34 cellular contexts compared by ENCODE assay signal in the genomic region with DNA sequence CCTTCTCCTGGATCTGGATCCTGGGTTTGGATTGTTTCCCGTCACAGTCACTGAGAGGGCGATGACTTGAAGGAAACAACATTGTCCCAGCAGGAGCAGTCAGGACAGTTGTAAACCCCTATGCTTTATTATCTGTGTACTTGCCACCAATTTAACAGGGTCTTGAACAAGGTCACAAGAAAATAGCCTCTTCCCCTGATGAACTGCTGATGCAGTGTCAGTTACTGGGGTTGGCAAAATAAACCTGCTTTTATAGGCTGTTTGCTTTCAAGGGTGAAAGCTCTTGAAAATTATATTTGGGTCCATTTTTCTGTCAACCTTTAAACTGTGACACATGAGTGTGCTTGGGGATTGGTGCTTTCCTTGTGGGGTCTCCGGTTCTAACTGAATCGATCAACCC.
"Had no signal": no experiment of that assay in that cellular context is flagged by ENCODE, and none has a peak within 500 bp of the region (broad histone marks: within the 10 kb centered on the region; RNA-seq: fewer than 3 reads in every experiment).

No MANE protein-coding gene starts in this region.

- H3K9me3 ChIP-seq: ascending aorta had no signal

- H3K36me3 ChIP-seq: ascending aorta, breast epithelium had no signal

- H3K27me3 ChIP-seq: ascending aorta, breast epithelium had no signal

- H3K4me1 Mint-ChIP-seq: activated B cell treated with CpG ODN at 0.5 μM for 24 hours; activated CD4-positive, alpha-beta T cell treated with anti-CD3 and anti-CD28 coated beads, Interleukin-2, amount 10 ng/mL, durations not matched to agents 24 days and 14 days; activated naive CD4-positive, alpha-beta T cell treated with anti-CD3 and anti-CD28 coated beads, Interleukin-2, amount 10 ng/mL, durations not matched to agents 7 days and 5 days; activated naive CD4-positive, alpha-beta T cell treated with anti-CD3 and anti-CD28 coated beads, Interleukin-2, amount 50 U/mL, for 24 hours; activated naive CD8-positive, alpha-beta T cell treated with anti-CD3 and anti-CD28 coated beads, Interleukin-2, amount 10 ng/mL, durations not matched to agents 7 days and 5 days; activated naive CD8-positive, alpha-beta T cell treated with anti-CD3 and anti-CD28 coated beads, Interleukin-2, amount 50 U/mL, for 24 hours; activated T-helper 17 cell treated with anti-CD3 and anti-CD28 coated beads, Interleukin-2, amount 50 U/mL, for 72 hours; brain had no signal

- DNase-seq: activated B cell treated with CpG ODN at 0.5 μM for 24 hours; activated CD4-positive, alpha-beta memory T cell treated with anti-CD3 and anti-CD28 coated beads for 36 hours; activated CD4-positive, alpha-beta T cell treated with anti-CD3 and anti-CD28 coated beads for 4 hours; activated CD4-positive, alpha-beta T cell treated with anti-CD3 and anti-CD28 coated beads, Interleukin-2, amount 10 ng/mL, durations not matched to agents 24 days and 14 days; activated CD4-positive, alpha-beta T cell treated with anti-CD3 and anti-CD28 coated beads, Interleukin-2, amount 50 U/mL, for 1 hour; activated CD4-positive, alpha-beta T cell treated with anti-CD3 and anti-CD28 coated beads, Interleukin-2, amount 50 U/mL, for 4 hours; activated CD4-positive, CD25-positive, alpha-beta regulatory T cell treated with anti-CD3 and anti-CD28 coated beads, Interleukin-2, amount 50 U/mL, for 72 hours; activated CD8-positive, alpha-beta memory T cell treated with anti-CD3 and anti-CD28 coated beads, Interleukin-2, amount 50 U/mL, for 4 hours; activated CD8-positive, alpha-beta T cell treated with anti-CD3 and anti-CD28 coated beads for 36 hours; activated gamma-delta T cell; activated naive CD4-positive, alpha-beta T cell treated with anti-CD3 and anti-CD28 coated beads, Interleukin-2, amount 10 ng/mL, durations not matched to agents 7 days and 5 days; activated naive CD4-positive, alpha-beta T cell treated with Interleukin-2 at 50 U/mL for 16 hours; activated naive CD8-positive, alpha-beta T cell treated with anti-CD3 and anti-CD28 coated beads, Interleukin-2, amount 10 ng/mL, durations not matched to agents 7 days and 5 days; activated naive CD8-positive, alpha-beta T cell treated with anti-CD3 and anti-CD28 coated beads, Interleukin-2, amount 50 U/mL, for 24 hours; activated T-cell treated with anti-CD3 and anti-CD28 coated beads for 4 hours; activated T-cell treated with anti-CD3 and anti-CD28 coated beads, Interleukin-2, amount 50 U/mL, for 1 hour; activated T-cell treated with anti-CD3 and anti-CD28 coated beads, Interleukin-2, amount 50 U/mL, for 4 hours; activated T-cell treated with anti-CD3 and anti-CD28 coated beads, Interleukin-2, amount 50 U/mL, for 72 hours; amygdala; anterior cingulate cortex; central memory CD4-positive, alpha-beta T cell; T-helper 1 cell; T-helper 2 cell; T-helper 9 cell had no signal

- H3K4me3 Mint-ChIP-seq: activated B cell treated with CpG ODN at 0.5 μM for 24 hours; activated CD4-positive, alpha-beta memory T cell treated with anti-CD3 and anti-CD28 coated beads for 36 hours; activated CD4-positive, alpha-beta T cell treated with anti-CD3 and anti-CD28 coated beads, Interleukin-2, amount 10 ng/mL, durations not matched to agents 24 days and 14 days; activated CD8-positive, alpha-beta T cell treated with anti-CD3 and anti-CD28 coated beads for 36 hours; activated naive CD4-positive, alpha-beta T cell treated with anti-CD3 and anti-CD28 coated beads, Interleukin-2, amount 10 ng/mL, durations not matched to agents 7 days and 5 days; activated naive CD4-positive, alpha-beta T cell treated with anti-CD3 and anti-CD28 coated beads, Interleukin-2, amount 50 U/mL, for 24 hours; activated naive CD8-positive, alpha-beta T cell; activated naive CD8-positive, alpha-beta T cell treated with anti-CD3 and anti-CD28 coated beads, Interleukin-2, amount 10 ng/mL, durations not matched to agents 7 days and 5 days; activated naive CD8-positive, alpha-beta T cell treated with anti-CD3 and anti-CD28 coated beads, Interleukin-2, amount 50 U/mL, for 24 hours; activated T-cell treated with anti-CD3 and anti-CD28 coated beads, Interleukin-2, amount 50 U/mL, for 4 hours; activated T-cell treated with anti-CD3 and anti-CD28 coated beads, Interleukin-2, amount 50 U/mL, for 72 hours; activated T-helper 1 cell treated with anti-CD3 and anti-CD28 coated beads, Interleukin-12 subunit alpha, Interleukin-12 subunit beta, Interleukin-2, Interleukin-4 antibody, amounts not matched to agents 30 ng/mL and 10 ng/mL and 1 ng/mL, durations not matched to agents 14 hours and 24 hours and 36 hours; activated T-helper 17 cell treated with anti-CD3 and anti-CD28 coated beads, Interleukin-2, amount 50 U/mL, for 72 hours; brain; T-helper 1 cell treated with Interleukin-12 subunit alpha and Interleukin-12 subunit beta and Interleukin-4 antibody, amounts not matched to agents 30 μg/mL and 1 μg/mL, for 36 hours; T-helper 2 cell treated with Interferon-gamma antibody and Interleukin-4, amounts not matched to agents 5 μg/mL and 100 μg/mL, for 36 hours had no signal

- H3K4me1 ChIP-seq: ascending aorta, breast epithelium had no signal

- ATAC-seq: activated CD8-positive, alpha-beta T cell treated with anti-CD3 and anti-CD28 coated beads for 36 hours; activated naive CD8-positive, alpha-beta T cell treated with anti-CD3 and anti-CD28 coated beads, Interleukin-2, amount 50 U/mL, for 24 hours; activated T-cell treated with anti-CD3 and anti-CD28 coated beads, Interleukin-2, amount 50 U/mL, for 4 hours; activated T-cell treated with anti-CD3 and anti-CD28 coated beads, Interleukin-2, amount 50 U/mL, for 72 hours; activated T-helper 17 cell treated with anti-CD3 and anti-CD28 coated beads, Interleukin-2, amount 50 U/mL, for 72 hours had no signal

- H3K27me3 Mint-ChIP-seq: activated B cell treated with CpG ODN at 0.5 μM for 24 hours; activated CD4-positive, alpha-beta memory T cell treated with anti-CD3 and anti-CD28 coated beads for 36 hours; activated CD4-positive, alpha-beta T cell treated with anti-CD3 and anti-CD28 coated beads, Interleukin-2, amount 10 ng/mL, durations not matched to agents 24 days and 14 days; activated CD8-positive, alpha-beta T cell treated with anti-CD3 and anti-CD28 coated beads for 36 hours; activated naive CD4-positive, alpha-beta T cell treated with anti-CD3 and anti-CD28 coated beads, Interleukin-2, amount 10 ng/mL, durations not matched to agents 7 days and 5 days; activated naive CD4-positive, alpha-beta T cell treated with anti-CD3 and anti-CD28 coated beads, Interleukin-2, amount 50 U/mL, for 24 hours; activated naive CD8-positive, alpha-beta T cell; activated naive CD8-positive, alpha-beta T cell treated with anti-CD3 and anti-CD28 coated beads, Interleukin-2, amount 10 ng/mL, durations not matched to agents 7 days and 5 days; activated naive CD8-positive, alpha-beta T cell treated with anti-CD3 and anti-CD28 coated beads, Interleukin-2, amount 50 U/mL, for 24 hours; brain had no signal

- H3K4me3 ChIP-seq: ascending aorta, breast epithelium had no signal

- H3K27ac Mint-ChIP-seq: activated B cell treated with CpG ODN at 0.5 μM for 24 hours; activated CD4-positive, alpha-beta memory T cell treated with anti-CD3 and anti-CD28 coated beads for 36 hours; activated CD4-positive, alpha-beta T cell treated with anti-CD3 and anti-CD28 coated beads, Interleukin-2, amount 10 ng/mL, durations not matched to agents 24 days and 14 days; activated CD8-positive, alpha-beta T cell treated with anti-CD3 and anti-CD28 coated beads for 36 hours; activated naive CD4-positive, alpha-beta T cell treated with anti-CD3 and anti-CD28 coated beads, Interleukin-2, amount 10 ng/mL, durations not matched to agents 7 days and 5 days; activated naive CD4-positive, alpha-beta T cell treated with anti-CD3 and anti-CD28 coated beads, Interleukin-2, amount 50 U/mL, for 24 hours; activated naive CD8-positive, alpha-beta T cell; activated naive CD8-positive, alpha-beta T cell treated with anti-CD3 and anti-CD28 coated beads, Interleukin-2, amount 10 ng/mL, durations not matched to agents 7 days and 5 days; activated naive CD8-positive, alpha-beta T cell treated with anti-CD3 and anti-CD28 coated beads, Interleukin-2, amount 50 U/mL, for 24 hours; activated T-cell treated with anti-CD3 and anti-CD28 coated beads, Interleukin-2, amount 50 U/mL, for 72 hours; activated T-helper 1 cell treated with anti-CD3 and anti-CD28 coated beads, Interleukin-12 subunit alpha, Interleukin-12 subunit beta, Interleukin-2, Interleukin-4 antibody, amounts not matched to agents 30 ng/mL and 10 ng/mL and 1 ng/mL, durations not matched to agents 14 hours and 24 hours and 36 hours; activated T-helper 17 cell treated with anti-CD3 and anti-CD28 coated beads, Interleukin-2, amount 50 U/mL, for 72 hours; brain; T-helper 1 cell treated with Interleukin-12 subunit alpha and Interleukin-12 subunit beta and Interleukin-4 antibody, amounts not matched to agents 30 μg/mL and 1 μg/mL, for 36 hours; T-helper 2 cell treated with Interferon-gamma antibody and Interleukin-4, amounts not matched to agents 5 μg/mL and 100 μg/mL, for 36 hours had no signal

- H3K36me3 Mint-ChIP-seq: activated CD4-positive, alpha-beta memory T cell treated with anti-CD3 and anti-CD28 coated beads for 36 hours; activated naive CD4-positive, alpha-beta T cell treated with anti-CD3 and anti-CD28 coated beads, Interleukin-2, amount 10 ng/mL, durations not matched to agents 7 days and 5 days; activated naive CD8-positive, alpha-beta T cell treated with anti-CD3 and anti-CD28 coated beads, Interleukin-2, amount 10 ng/mL, durations not matched to agents 7 days and 5 days; brain had no signal

- H3K27ac ChIP-seq: ascending aorta, breast epithelium, VCaP had no signal

- H3K9me3 Mint-ChIP-seq: activated CD8-positive, alpha-beta T cell treated with anti-CD3 and anti-CD28 coated beads for 36 hours; activated naive CD4-positive, alpha-beta T cell treated with anti-CD3 and anti-CD28 coated beads, Interleukin-2, amount 50 U/mL, for 24 hours; activated T-cell treated with anti-CD3 and anti-CD28 coated beads, Interleukin-2, amount 50 U/mL, for 4 hours had no signal
